ENCODE assay signal across 1 cellular context in genomic region chr16:30040221-30040620, GRCh38.
TF ChIP-seq lines count a peak whose summit lies in the region.

No MANE protein-coding gene starts in this region.

TF ChIP-seq in GM12878, 131 proteins besides CTCF, POLR2A, EP300 and RAD21:
- TF ChIP-seq EZH2 (IDR thresholded peaks at IDR 0.05; ENCODE audit: borderline replicate concordance, control insufficient read depth, low read depth, low read length), result no peak
- TF ChIP-seq, protein P1, sequence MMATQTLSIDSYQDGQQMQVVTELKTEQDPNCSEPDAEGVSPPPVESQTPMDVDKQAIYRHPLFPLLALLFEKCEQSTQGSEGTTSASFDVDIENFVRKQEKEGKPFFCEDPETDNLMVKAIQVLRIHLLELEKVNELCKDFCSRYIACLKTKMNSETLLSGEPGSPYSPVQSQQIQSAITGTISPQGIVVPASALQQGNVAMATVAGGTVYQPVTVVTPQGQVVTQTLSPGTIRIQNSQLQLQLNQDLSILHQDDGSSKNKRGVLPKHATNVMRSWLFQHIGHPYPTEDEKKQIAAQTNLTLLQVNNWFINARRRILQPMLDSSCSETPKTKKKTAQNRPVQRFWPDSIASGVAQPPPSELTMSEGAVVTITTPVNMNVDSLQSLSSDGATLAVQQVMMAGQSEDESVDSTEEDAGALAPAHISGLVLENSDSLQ (IDR thresholded peaks at IDR 0.05), result peak; percentile 54; the same call in 1 of the 2 replicates
